ENCODE assay signal across 12 cellular contexts in the genomic region with DNA sequence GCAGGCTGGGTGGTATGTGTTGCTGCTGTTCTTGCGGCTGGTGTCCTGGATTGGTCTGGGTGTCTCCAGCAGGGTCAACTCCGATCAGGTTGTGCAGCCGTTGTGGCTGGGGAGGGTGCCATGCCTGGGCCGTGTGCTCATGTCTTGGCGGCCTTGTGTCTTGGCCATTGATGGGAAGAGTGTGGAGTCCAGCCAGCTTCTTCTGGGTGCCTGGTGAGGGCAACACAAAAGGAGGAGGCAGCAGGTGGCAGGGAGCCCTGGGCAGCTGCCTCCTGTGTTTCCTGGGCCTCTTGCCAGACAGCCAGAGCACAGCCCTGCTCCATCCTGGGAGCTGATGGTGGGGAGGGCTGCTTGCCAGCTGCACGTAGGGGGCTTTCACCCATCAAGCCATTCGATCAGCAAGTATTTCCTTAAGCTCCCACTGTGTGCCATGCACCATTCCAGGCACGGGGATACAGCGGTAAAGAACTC. TPM values are rescaled to one million over a fixed set of nuclear protein-coding genes. Genes with fewer than 3 reads are reported as not detected.
A peak's percentile ranks its signal among the peaks of the same experiment; 100 is the strongest.
DNase-seq lines count a peak whose midpoint lies in the region; ATAC-seq, FAIRE-seq and TF ChIP-seq lines count a peak whose summit lies in the region.
"Had no signal": no experiment of that assay in that cellular context is flagged by ENCODE, and none has a peak within 500 bp of the region (broad histone marks: within the 10 kb centered on the region; RNA-seq: fewer than 3 reads in every experiment).

No MANE protein-coding gene starts in this region.

- peaks cover 2% of the 10 kb centered on the region in 2 donors for H3K9me3 ChIP-seq in neuronal stem cell (replicated peaks in 1 of 2; ENCODE audit: control insufficient read depth in 2 of 2, insufficient read depth in 1 of 2, low read depth in 1 of 2, low read length in 2 of 2)
- no peaks in the 10 kb centered on the region for H3K9me3 ChIP-seq in CD8-positive, alpha-beta T cell (ENCODE audit: low read length)

- H3K4me3 Mint-ChIP-seq in CD8-positive, alpha-beta T cell: no peak overlapping the region
- H3K4me3 Mint-ChIP-seq: effector memory CD8-positive, alpha-beta T cell had no signal

- no peaks in the 10 kb centered on the region for H3K36me3 Mint-ChIP-seq in CD8-positive, alpha-beta T cell

- no peak overlapping the region for H3K18ac ChIP-seq in neuronal stem cell (ENCODE audit: low read length)

- no peaks in the 10 kb centered on the region for H3K27me3 ChIP-seq in bronchial epithelial cell (ENCODE audit: control insufficient read depth, insufficient read depth, low read length)
- H3K27me3 ChIP-seq in neuronal stem cell (ENCODE audit: control insufficient read depth in 3 of 3, insufficient read depth in 3 of 3, low read depth in 1 of 3, low read length in 3 of 3): peaks cover 0 to 5% (median 0%) of the 10 kb centered on the region in 3 experiments
- H3K27me3 ChIP-seq in CD8-positive, alpha-beta T cell (ENCODE audit: insufficient read depth, low read length): no peaks in the 10 kb centered on the region

- no peak overlapping the region for H3K27ac Mint-ChIP-seq in CD8-positive, alpha-beta T cell
- H3K27ac Mint-ChIP-seq: effector memory CD8-positive, alpha-beta T cell had no signal

- H2AK5ac ChIP-seq in neuronal stem cell (ENCODE audit: low read depth, low read length): no peak overlapping the region

- intact Hi-C loops in CD8-positive, alpha-beta T cell (cut with DNase I, micrococcal nuclease): no loop called here

- WGBS in neuronal stem cell (ENCODE audit: extremely low coverage in 2 of 2, insufficient read length in 2 of 2, insufficient replicate concordance in 1 of 2), 2 donors: no CpG with 5 or more reads among the region's 9 CpGs

- H4K91ac ChIP-seq in neuronal stem cell (ENCODE audit: low read depth, low read length, poor library complexity): no peak overlapping the region

- no peak for ATAC-seq in HG03571 (IDR thresholded peaks at IDR 0.05; ENCODE audit: unreplicated experiment)
- no peak for ATAC-seq in CD8-positive, alpha-beta T cell
- ATAC-seq: effector memory CD8-positive, alpha-beta T cell had no signal

- H4K8ac ChIP-seq in neuronal stem cell (ENCODE audit: low read depth, low read length): no peak overlapping the region

- H3K4me1 Mint-ChIP-seq in CD8-positive, alpha-beta T cell (ENCODE audit: low read depth): peaks cover 11% of the 10 kb centered on the region

- H3K27ac ChIP-seq in C4-2B: peak overlapping the region; percentile 16
- no peak overlapping the region for H3K27ac ChIP-seq in neuronal stem cell (replicated peaks; ENCODE audit: low read length)
- H3K27ac ChIP-seq in CD8-positive, alpha-beta T cell (ENCODE audit: low read depth, low read length): no peak overlapping the region
- H3K27ac ChIP-seq: GM23248, HL-60 had no signal

- H3K4ac ChIP-seq in neuronal stem cell (ENCODE audit: low read length): no peak overlapping the region

- POLR2A ChIA-PET in CD8-positive, alpha-beta T cell (lab: Charles Lee): no interaction called here

- H2AFZ ChIP-seq in neuronal stem cell (ENCODE audit: low read length): no peak overlapping the region
- H2AFZ ChIP-seq: GM23248 had no signal

- no peak overlapping the region for H3K23ac ChIP-seq in neuronal stem cell (ENCODE audit: low read depth, low read length, poor library complexity)

- H3K4me2 ChIP-seq in neuronal stem cell (ENCODE audit: insufficient read depth, low read length, poor library complexity, severe bottlenecking): no peak overlapping the region
- H3K4me2 ChIP-seq: smooth muscle cell had no signal

- H3K4me3 ChIP-seq in bronchial epithelial cell (ENCODE audit: low read depth, low read length) (no peak overlapping the region), neuronal stem cell (ENCODE audit: low read length in 2 of 2) (no peak overlapping the region)
- H3K4me3 ChIP-seq in CD8-positive, alpha-beta T cell (ENCODE audit: low read depth, low read length): no peak overlapping the region
- H3K4me3 ChIP-seq: GM23248, smooth muscle cell had no signal

- CTCF ChIA-PET in CD8-positive, alpha-beta T cell (lab: Charles Lee): interaction anchor here (1.4 kb wide), 2 partner anchors 16 kb away, joined by 5 read pairs; no protein-coding TSS in a partner anchor

- peak; percentile 43 for DNase-seq in NCI-H2029 treated with DMSO at 0.1 percent for 48 hours (lab: John Stamatoyannopoulos, UW)
- no peak for DNase-seq in bronchial epithelial cell (ENCODE audit: low read depth)
- no peak for DNase-seq in neuronal stem cell (ENCODE audit: low spot score)
- no peak for DNase-seq in HuH-7 (ENCODE audit: low spot score)
- DNase-seq in CD8-positive, alpha-beta T cell: no peak
- no peak for DNase-seq in T-helper 2 cell
- DNase-seq: effector memory CD8-positive, alpha-beta T cell; GM23248 had no signal

- H3K36me3 ChIP-seq in bronchial epithelial cell (ENCODE audit: control insufficient read depth, insufficient read depth, low read length) (peaks cover 20% of the 10 kb centered on the region), neuronal stem cell (replicated peaks in 1 of 2; ENCODE audit: control insufficient read depth in 2 of 2, insufficient read depth in 2 of 2, low read length in 2 of 2) (peaks cover 0 to 8% of the 10 kb centered on the region in 2 donors)
- H3K36me3 ChIP-seq in CD8-positive, alpha-beta T cell (ENCODE audit: insufficient read depth, low read length): no peaks in the 10 kb centered on the region

- no peak overlapping the region for H2BK12ac ChIP-seq in neuronal stem cell (ENCODE audit: low read length)

- peak; percentile 86 for FAIRE-seq in bronchial epithelial cell (lab: Jason Lieb, UNC)

- H3K9ac ChIP-seq in neuronal stem cell (ENCODE audit: low read depth, low read length, poor library complexity): no peak overlapping the region
- H3K9ac ChIP-seq: GM23248 had no signal

- no peak overlapping the region for H2BK15ac ChIP-seq in neuronal stem cell (ENCODE audit: low read length)

- H3K79me1 ChIP-seq in neuronal stem cell (ENCODE audit: low read depth, low read length): peaks cover 7% of the 10 kb centered on the region

- peaks cover 6 to 9% of the 10 kb centered on the region in 2 donors for H3K4me1 ChIP-seq in neuronal stem cell (ENCODE audit: control insufficient read depth in 2 of 2, insufficient read depth in 1 of 2, low read depth in 1 of 2, low read length in 2 of 2)
- H3K4me1 ChIP-seq in CD8-positive, alpha-beta T cell (ENCODE audit: insufficient read depth, low read length): peaks cover 6% of the 10 kb centered on the region

- H3K14ac ChIP-seq in neuronal stem cell (ENCODE audit: low read length): peak overlapping the region; percentile 94

- no peak overlapping the region for H2BK5ac ChIP-seq in neuronal stem cell (ENCODE audit: low read length)

- no peak overlapping the region for H2BK120ac ChIP-seq in neuronal stem cell (ENCODE audit: low read depth, low read length)

- H3K9me3 Mint-ChIP-seq in CD8-positive, alpha-beta T cell: no peaks in the 10 kb centered on the region
- H3K9me3 Mint-ChIP-seq: effector memory CD8-positive, alpha-beta T cell had no signal

- no peaks in the 10 kb centered on the region for H3K27me3 Mint-ChIP-seq in CD8-positive, alpha-beta T cell (ENCODE audit: low read depth)

- no peak for TF ChIP-seq CTCF in C4-2B (conservative IDR thresholded peaks at IDR 0.05)
- TF ChIP-seq CTCF in bronchial epithelial cell (IDR thresholded peaks at IDR 0.05; ENCODE audit: insufficient read depth, low read length, severe bottlenecking): no peak
- no peak for TF ChIP-seq CTCF in CD8-positive, alpha-beta T cell (IDR thresholded peaks at IDR 0.05)

RNA-seq across cellular contexts. Expression of a gene that starts 4.3 kb away (rescaled TPM):
- 24.7 and 59.8 TPM in 2 replicates for total RNA-seq in bronchial epithelial cell
- polyA plus RNA-seq in neuronal stem cell (2013, experiment 1 of 2): 3.9 TPM
- 3.7 TPM for polyA plus RNA-seq in neuronal stem cell (2013, experiment 2 of 2)
- under 1 TPM; 0.22 to 0.69 TPM for total RNA-seq in CD8-positive, alpha-beta T cell

RNA-seq across cellular contexts. Expression of a gene that starts 28.5 kb away (rescaled TPM):
- total RNA-seq in bronchial epithelial cell: 0.13 TPM in 1 of 2 replicates, not detected in the other
- polyA plus RNA-seq in neuronal stem cell (2013, experiment 1 of 2): 0.20 TPM
- polyA plus RNA-seq in neuronal stem cell (2013, experiment 2 of 2): 0.21 TPM
- under 1 TPM; 0.08 TPM for total RNA-seq in CD8-positive, alpha-beta T cell
- total RNA-seq: GM23248, smooth muscle cell had no signal
- polyA plus RNA-seq: GM23248, smooth muscle cell had no signal

Comparison
In these comparisons a context has a peak if more than half of its experiments do, and no peak if none do; other contexts are left out.
1. RNA of a gene that starts 4.3 kb away (total RNA-seq): 24.7 to 59.8 TPM in bronchial epithelial cell; 0.22 to 0.69 TPM in CD8-positive, alpha-beta T cell; every median in the first group is over 10 times any median in the second.